ENCODE assay signal across 16 cellular contexts in genomic region chr18:48124857-48125626, GRCh38.
A peak's percentile ranks its signal among the peaks of the same experiment; 100 is the strongest.
DNase-seq lines count a peak whose midpoint lies in the region; ATAC-seq and TF ChIP-seq lines count a peak whose summit lies in the region.
"Had no signal": no experiment of that assay in that cellular context is flagged by ENCODE, and none has a peak within 500 bp of the region (broad histone marks: within the 10 kb centered on the region; RNA-seq: fewer than 3 reads in every experiment).

No MANE protein-coding gene starts in this region.

- ATAC-seq in HG02642 (IDR thresholded peaks at IDR 0.05; ENCODE audit: poor library complexity, unreplicated experiment) (peak; percentile 67), GM18873 (IDR thresholded peaks at IDR 0.05; ENCODE audit: low FRiP score, unreplicated experiment) (no peak), HG02938 (IDR thresholded peaks at IDR 0.05; ENCODE audit: unreplicated experiment) (no peak)
- ATAC-seq: effector memory CD8-positive, alpha-beta T cell had no signal

- no peak overlapping the region for H3K4me3 ChIP-seq in left ventricle myocardium inferior
- H3K4me3 ChIP-seq: upper lobe of right lung had no signal

- no peak for TF ChIP-seq CTCF in left ventricle myocardium inferior (IDR thresholded peaks at IDR 0.05; ENCODE audit: borderline replicate concordance)

- H3K27me3 ChIP-seq in left ventricle myocardium inferior (ENCODE audit: low read depth): no peaks in the 10 kb centered on the region
- H3K27me3 ChIP-seq: upper lobe of right lung had no signal

- peak; percentile 2 for DNase-seq in activated CD8-positive, alpha-beta memory T cell treated with anti-CD3 and anti-CD28 coated beads, Interleukin-2, amount 50 U/mL, for 24 hours (ENCODE audit: extremely low read depth)
- DNase-seq in activated CD8-positive, alpha-beta memory T cell treated with anti-CD3 and anti-CD28 coated beads, Interleukin-2, amount 50 U/mL, for 4 hours: no peak
- DNase-seq in activated T-cell treated with anti-CD3 and anti-CD28 coated beads, Interleukin-2, amount 50 U/mL, for 48 hours: peak; percentile 49 to 61
- peak; percentile 5 to 48 for DNase-seq in stimulated activated CD8-positive, alpha-beta memory T cell treated with anti-CD3 and anti-CD28 coated beads, Interleukin-15, amount 100 ng/mL, for 48 hours (ENCODE audit: low read depth in 2 of 2)
- no peak for DNase-seq in left ventricle myocardium inferior
- DNase-seq: activated effector memory CD4-positive, alpha-beta T cell treated with anti-CD3 and anti-CD28 coated beads, Interleukin-2, amount 50 U/mL, for 16 hours; effector memory CD8-positive, alpha-beta T cell; foreskin fibroblast; GF-D8; NCI-H2029 treated with DMSO at 0.1 percent for 48 hours; NCI-H774; occipital lobe; upper lobe of right lung had no signal

- intact Hi-C loops in left ventricle myocardium inferior (cut with micrococcal nuclease): no loop called here

- H3K4me1 ChIP-seq in left ventricle myocardium inferior: peaks cover 6% of the 10 kb centered on the region
- H3K4me1 ChIP-seq: upper lobe of right lung had no signal

- H3K9me3 ChIP-seq in left ventricle myocardium inferior (replicated peaks): no peaks in the 10 kb centered on the region
- H3K9me3 ChIP-seq: upper lobe of right lung had no signal

- no peaks in the 10 kb centered on the region for H3K36me3 ChIP-seq in left ventricle myocardium inferior
- H3K36me3 ChIP-seq: upper lobe of right lung had no signal

- no peak overlapping the region for H3K27ac ChIP-seq in left ventricle myocardium inferior (replicated peaks)
- H3K27ac ChIP-seq: upper lobe of right lung had no signal

Comparison
In these comparisons a context has a peak if more than half of its experiments do, and no peak if none do; other contexts are left out.
1. DNase-seq: peak in activated CD8-positive, alpha-beta memory T cell treated with anti-CD3 and anti-CD28 coated beads, Interleukin-2, amount 50 U/mL, for 24 hours (single experiment), activated T-cell treated with anti-CD3 and anti-CD28 coated beads, Interleukin-2, amount 50 U/mL, for 48 hours (2 of 2) and stimulated activated CD8-positive, alpha-beta memory T cell treated with anti-CD3 and anti-CD28 coated beads, Interleukin-15, amount 100 ng/mL, for 48 hours (2 of 2); none in activated CD8-positive, alpha-beta memory T cell treated with anti-CD3 and anti-CD28 coated beads, Interleukin-2, amount 50 U/mL, for 4 hours (single experiment) and left ventricle myocardium inferior (single experiment).